ENCODE assay signal across 9 cellular contexts in the genomic region with DNA sequence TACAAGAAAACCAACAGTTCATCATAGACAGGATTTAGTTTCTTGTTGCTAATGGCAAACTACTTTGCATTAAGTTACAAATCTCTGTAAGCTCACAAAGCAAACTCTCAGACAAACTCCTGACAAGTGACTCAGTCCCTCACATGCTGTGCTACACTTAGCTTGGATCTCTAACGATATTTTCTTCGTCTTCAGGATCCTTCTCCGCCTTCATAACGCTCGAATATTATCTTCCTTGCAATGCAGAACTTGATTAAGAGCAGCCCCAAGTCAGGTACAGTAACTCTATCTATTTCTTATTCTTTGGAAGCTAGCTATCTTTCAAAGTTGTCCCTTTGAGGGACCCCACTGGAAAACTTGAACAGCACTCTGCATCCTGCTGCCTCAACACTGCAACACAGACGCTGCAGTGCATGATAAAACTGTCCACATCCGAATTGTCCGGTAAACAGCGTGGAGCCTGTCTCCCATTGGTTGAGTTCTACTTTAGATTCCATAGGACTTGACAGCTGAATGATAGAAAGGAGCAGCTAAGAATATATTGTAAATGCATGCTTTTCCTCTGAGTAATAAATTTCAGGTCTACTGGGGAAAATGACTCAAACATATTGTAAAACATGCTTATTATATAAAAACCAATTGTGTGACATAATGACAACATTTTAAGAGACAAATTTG.
DNase-seq lines count a peak whose midpoint lies in the region; ATAC-seq lines count a peak whose summit lies in the region.
"Had no signal": no experiment of that assay in that cellular context is flagged by ENCODE, and none has a peak within 500 bp of the region (broad histone marks: within the 10 kb centered on the region; RNA-seq: fewer than 3 reads in every experiment).

No MANE protein-coding gene starts in this region.

- peak; percentile 67 for ATAC-seq in aorta (ENCODE audit: low FRiP score)
- ATAC-seq in HG03460 (IDR thresholded peaks at IDR 0.05; ENCODE audit: unreplicated experiment): no peak
- no peak for ATAC-seq in HG03571 (IDR thresholded peaks at IDR 0.05; ENCODE audit: unreplicated experiment)

- DNase-seq in DMS 273 (lab: John Stamatoyannopoulos, UW; ENCODE audit: unreplicated experiment) (peak; percentile 49), DMS 273 treated with DMSO at 0.1 percent for 48 hours (lab: John Stamatoyannopoulos, UW) (no peak), aorta (no peak)
- DNase-seq in activated T-cell treated with anti-CD3 and anti-CD28 coated beads, Interleukin-2, amount 50 U/mL, for 24 hours: no peak

- H3K36me3 Mint-ChIP-seq in activated T-cell treated with anti-CD3 and anti-CD28 coated beads, Interleukin-2, amount 50 U/mL, for 24 hours (ENCODE audit: low read depth): no peaks in the 10 kb centered on the region

- H3K9me3 Mint-ChIP-seq in activated T-cell treated with anti-CD3 and anti-CD28 coated beads, Interleukin-2, amount 50 U/mL, for 24 hours: no peaks in the 10 kb centered on the region

- no peak overlapping the region for H3K9ac ChIP-seq in endocrine pancreas (ENCODE audit: control insufficient read depth, insufficient read depth, low read length)
- no peak overlapping the region for H3K9ac ChIP-seq in muscle layer of colon (ENCODE audit: low read length)

- no peaks in the 10 kb centered on the region for H3K4me1 Mint-ChIP-seq in activated T-cell treated with anti-CD3 and anti-CD28 coated beads, Interleukin-2, amount 50 U/mL, for 24 hours (ENCODE audit: low read depth)

- intact Hi-C loops in aorta (cut with DNase I): loop anchor here in 1 of 2 donors (2.0 kb wide), 1 partner anchor 17 kb away; no protein-coding TSS in a partner anchor

- no peak overlapping the region for H3K4me3 Mint-ChIP-seq in activated T-cell treated with anti-CD3 and anti-CD28 coated beads, Interleukin-2, amount 50 U/mL, for 24 hours

- no peak overlapping the region for H3K27ac Mint-ChIP-seq in activated T-cell treated with anti-CD3 and anti-CD28 coated beads, Interleukin-2, amount 50 U/mL, for 24 hours

- no peaks in the 10 kb centered on the region for H3K9me3 ChIP-seq in endocrine pancreas (ENCODE audit: control insufficient read depth, low read length)
- H3K9me3 ChIP-seq in muscle layer of colon (ENCODE audit: low read length): no peaks in the 10 kb centered on the region
- no peaks in the 10 kb centered on the region for H3K9me3 ChIP-seq in aorta (ENCODE audit: control insufficient read depth, low read length)

- H3K4me1 ChIP-seq in endocrine pancreas (ENCODE audit: control insufficient read depth, insufficient read depth, low read length): no peaks in the 10 kb centered on the region
- peaks cover 11% of the 10 kb centered on the region for H3K4me1 ChIP-seq in muscle layer of colon (ENCODE audit: insufficient read depth, low read length)
- H3K4me1 ChIP-seq in aorta (ENCODE audit: control insufficient read depth in 1 of 2, insufficient read depth in 2 of 2, low read length in 2 of 2): peaks cover 0 to 2% of the 10 kb centered on the region in 2 donors

- H3K36me3 ChIP-seq in endocrine pancreas (ENCODE audit: control insufficient read depth, insufficient read depth, low read length) (no peaks in the 10 kb centered on the region), muscle layer of colon (ENCODE audit: insufficient read depth, low read length) (no peaks in the 10 kb centered on the region), aorta (ENCODE audit: control insufficient read depth in 1 of 2, insufficient read depth in 2 of 2, low read length in 1 of 2) (no peaks in the 10 kb centered on the region)

- peaks cover 40% of the 10 kb centered on the region for H3K27me3 Mint-ChIP-seq in activated T-cell treated with anti-CD3 and anti-CD28 coated beads, Interleukin-2, amount 50 U/mL, for 24 hours

- 4% methylated on average over 9 of the region's 9 CpGs for WGBS in aorta, 2 donors

- H3K27ac ChIP-seq in muscle layer of colon (ENCODE audit: low read depth, low read length): peak overlapping the region; percentile 7
- peak overlapping the region in 1 of 2 donors; percentile 67 for H3K27ac ChIP-seq in aorta (ENCODE audit: low read depth in 1 of 2, low read length in 2 of 2)
- H3K27ac ChIP-seq: 22Rv1 had no signal

- H3K4me3 ChIP-seq in endocrine pancreas (ENCODE audit: control insufficient read depth, insufficient read depth, low read length) (peak overlapping the region; percentile 8), muscle layer of colon (ENCODE audit: low read depth in 1 of 2, low read length in 2 of 2) (peak overlapping the region in 1 of 2 donors; percentile 58), aorta (ENCODE audit: low read length in 2 of 2) (peak overlapping the region; percentile 57 to 93)

- H3K27me3 ChIP-seq in endocrine pancreas (ENCODE audit: control insufficient read depth, insufficient read depth, low read length) (no peaks in the 10 kb centered on the region), muscle layer of colon (ENCODE audit: control insufficient read depth in 1 of 2, insufficient read depth in 2 of 2, low read length in 2 of 2) (no peaks in the 10 kb centered on the region), aorta (ENCODE audit: control insufficient read depth in 1 of 2, insufficient read depth in 2 of 2, low read length in 1 of 2) (no peaks in the 10 kb centered on the region)
